Comparison of ENCODE assay signal across 1 cellular context in genomic region chr5:34831328-34831727, GRCh38.
TF ChIP-seq lines count a peak whose summit lies in the region.

No MANE protein-coding gene starts in this region.

TF ChIP-seq in IMR-90, 13 proteins besides CTCF, POLR2A, EP300 and RAD21:
- TF ChIP-seq MAFK (IDR thresholded peaks at IDR 0.05; ENCODE audit: low read depth, low read length) (no peak), USF2 (IDR thresholded peaks at IDR 0.05; ENCODE audit: low read depth, low read length) (no peak), ELK1 (IDR thresholded peaks at IDR 0.05; ENCODE audit: borderline replicate concordance, low read depth, low read length) (no peak), MAZ (IDR thresholded peaks at IDR 0.05; ENCODE audit: borderline replicate concordance, low read depth, low read length) (no peak), RFX5 (IDR thresholded peaks at IDR 0.05; ENCODE audit: low read depth, low read length) (no peak), MXI1 (IDR thresholded peaks at IDR 0.05; ENCODE audit: borderline replicate concordance, low read depth, low read length) (no peak)
